Comparison of ENCODE assay signal across 1 cellular context in the genomic region with DNA sequence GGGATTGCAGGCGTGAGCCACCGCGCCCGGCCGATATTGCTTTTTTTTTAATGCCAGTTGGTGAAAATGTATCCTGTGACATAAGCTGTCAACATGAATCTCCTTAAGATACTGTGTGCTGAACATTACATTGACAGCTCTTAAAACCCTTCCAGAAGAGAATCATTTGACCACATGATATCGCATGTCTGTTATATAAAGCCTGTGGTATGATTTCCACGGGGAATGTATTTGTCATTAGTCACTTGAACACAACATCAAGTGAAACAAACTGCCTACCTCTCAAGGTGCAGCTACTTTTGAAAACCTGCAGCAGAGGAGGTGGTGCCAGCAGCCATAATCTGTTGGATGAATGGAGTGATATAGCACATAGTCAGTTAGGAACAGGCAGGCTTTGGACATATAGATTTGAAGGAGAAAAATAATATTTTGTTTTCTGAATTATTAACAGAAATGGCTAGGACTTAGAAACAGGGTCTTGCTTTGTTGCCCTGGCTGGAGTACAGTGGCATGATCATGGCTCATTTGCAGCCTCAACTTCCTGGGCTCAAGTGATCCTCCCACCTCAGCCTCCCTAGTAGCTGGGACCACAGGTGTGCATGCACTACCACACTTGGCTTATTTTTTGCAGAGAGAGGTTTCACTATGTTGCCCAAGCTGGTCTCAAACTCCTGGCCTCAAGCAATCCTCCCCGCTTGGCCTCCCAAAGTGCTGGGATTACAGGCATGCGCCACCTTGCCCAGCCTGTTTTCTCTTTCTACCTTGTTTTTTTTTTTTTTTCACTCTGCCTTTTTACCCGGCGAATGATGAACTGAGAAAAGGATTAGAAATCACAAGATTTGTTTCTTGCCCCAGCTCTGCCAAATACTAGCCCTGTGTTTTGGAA.
TF ChIP-seq lines count a peak whose summit lies in the region.

No MANE protein-coding gene starts in this region.

TF ChIP-seq in GM23338, 12 proteins besides CTCF, POLR2A, EP300 and RAD21 (continued from another document):
- TF ChIP-seq, protein P1, sequence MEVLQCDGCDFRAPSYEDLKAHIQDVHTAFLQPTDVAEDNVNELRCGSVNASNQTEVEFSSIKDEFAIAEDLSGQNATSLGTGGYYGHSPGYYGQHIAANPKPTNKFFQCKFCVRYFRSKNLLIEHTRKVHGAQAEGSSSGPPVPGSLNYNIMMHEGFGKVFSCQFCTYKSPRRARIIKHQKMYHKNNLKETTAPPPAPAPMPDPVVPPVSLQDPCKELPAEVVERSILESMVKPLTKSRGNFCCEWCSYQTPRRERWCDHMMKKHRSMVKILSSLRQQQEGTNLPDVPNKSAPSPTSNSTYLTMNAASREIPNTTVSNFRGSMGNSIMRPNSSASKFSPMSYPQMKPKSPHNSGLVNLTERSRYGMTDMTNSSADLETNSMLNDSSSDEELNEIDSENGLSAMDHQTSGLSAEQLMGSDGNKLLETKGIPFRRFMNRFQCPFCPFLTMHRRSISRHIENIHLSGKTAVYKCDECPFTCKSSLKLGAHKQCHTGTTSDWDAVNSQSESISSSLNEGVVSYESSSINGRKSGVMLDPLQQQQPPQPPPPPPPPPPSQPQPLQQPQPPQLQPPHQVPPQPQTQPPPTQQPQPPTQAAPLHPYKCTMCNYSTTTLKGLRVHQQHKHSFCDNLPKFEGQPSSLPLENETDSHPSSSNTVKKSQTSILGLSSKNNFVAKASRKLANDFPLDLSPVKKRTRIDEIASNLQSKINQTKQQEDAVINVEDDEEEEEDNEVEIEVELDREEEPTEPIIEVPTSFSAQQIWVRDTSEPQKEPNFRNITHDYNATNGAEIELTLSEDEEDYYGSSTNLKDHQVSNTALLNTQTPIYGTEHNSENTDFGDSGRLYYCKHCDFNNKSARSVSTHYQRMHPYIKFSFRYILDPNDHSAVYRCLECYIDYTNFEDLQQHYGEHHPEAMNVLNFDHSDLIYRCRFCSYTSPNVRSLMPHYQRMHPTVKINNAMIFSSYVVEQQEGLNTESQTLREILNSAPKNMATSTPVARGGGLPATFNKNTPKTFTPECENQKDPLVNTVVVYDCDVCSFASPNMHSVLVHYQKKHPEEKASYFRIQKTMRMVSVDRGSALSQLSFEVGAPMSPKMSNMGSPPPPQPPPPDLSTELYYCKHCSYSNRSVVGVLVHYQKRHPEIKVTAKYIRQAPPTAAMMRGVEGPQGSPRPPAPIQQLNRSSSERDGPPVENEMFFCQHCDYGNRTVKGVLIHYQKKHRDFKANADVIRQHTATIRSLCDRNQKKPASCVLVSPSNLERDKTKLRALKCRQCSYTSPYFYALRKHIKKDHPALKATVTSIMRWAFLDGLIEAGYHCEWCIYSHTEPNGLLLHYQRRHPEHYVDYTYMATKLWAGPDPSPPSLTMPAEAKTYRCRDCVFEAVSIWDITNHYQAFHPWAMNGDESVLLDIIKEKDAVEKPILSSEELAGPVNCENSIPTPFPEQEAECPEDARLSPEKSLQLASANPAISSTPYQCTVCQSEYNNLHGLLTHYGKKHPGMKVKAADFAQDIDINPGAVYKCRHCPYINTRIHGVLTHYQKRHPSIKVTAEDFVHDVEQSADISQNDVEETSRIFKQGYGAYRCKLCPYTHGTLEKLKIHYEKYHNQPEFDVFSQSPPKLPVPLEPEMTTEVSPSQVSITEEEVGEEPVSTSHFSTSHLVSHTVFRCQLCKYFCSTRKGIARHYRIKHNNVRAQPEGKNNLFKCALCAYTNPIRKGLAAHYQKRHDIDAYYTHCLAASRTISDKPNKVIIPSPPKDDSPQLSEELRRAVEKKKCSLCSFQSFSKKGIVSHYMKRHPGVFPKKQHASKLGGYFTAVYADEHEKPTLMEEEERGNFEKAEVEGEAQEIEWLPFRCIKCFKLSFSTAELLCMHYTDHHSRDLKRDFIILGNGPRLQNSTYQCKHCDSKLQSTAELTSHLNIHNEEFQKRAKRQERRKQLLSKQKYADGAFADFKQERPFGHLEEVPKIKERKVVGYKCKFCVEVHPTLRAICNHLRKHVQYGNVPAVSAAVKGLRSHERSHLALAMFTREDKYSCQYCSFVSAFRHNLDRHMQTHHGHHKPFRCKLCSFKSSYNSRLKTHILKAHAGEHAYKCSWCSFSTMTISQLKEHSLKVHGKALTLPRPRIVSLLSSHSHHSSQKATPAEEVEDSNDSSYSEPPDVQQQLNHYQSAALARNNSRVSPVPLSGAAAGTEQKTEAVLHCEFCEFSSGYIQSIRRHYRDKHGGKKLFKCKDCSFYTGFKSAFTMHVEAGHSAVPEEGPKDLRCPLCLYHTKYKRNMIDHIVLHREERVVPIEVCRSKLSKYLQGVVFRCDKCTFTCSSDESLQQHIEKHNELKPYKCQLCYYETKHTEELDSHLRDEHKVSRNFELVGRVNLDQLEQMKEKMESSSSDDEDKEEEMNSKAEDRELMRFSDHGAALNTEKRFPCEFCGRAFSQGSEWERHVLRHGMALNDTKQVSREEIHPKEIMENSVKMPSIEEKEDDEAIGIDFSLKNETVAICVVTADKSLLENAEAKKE (CRISPR knock-in tag; IDR thresholded peaks at IDR 0.05), result no peak
- TF ChIP-seq NANOG (IDR thresholded peaks at IDR 0.05; ENCODE audit: borderline replicate concordance), result no peak
- TF ChIP-seq EZH2phosphoT487 (IDR thresholded peaks at IDR 0.05; ENCODE audit: unreplicated experiment), result no peak
- TF ChIP-seq ZNF331 (CRISPR knock-in tag; IDR thresholded peaks at IDR 0.05; ENCODE audit: low read depth), result no peak
